Comparison of ENCODE assay signal across 1 cellular context in the genomic region with DNA sequence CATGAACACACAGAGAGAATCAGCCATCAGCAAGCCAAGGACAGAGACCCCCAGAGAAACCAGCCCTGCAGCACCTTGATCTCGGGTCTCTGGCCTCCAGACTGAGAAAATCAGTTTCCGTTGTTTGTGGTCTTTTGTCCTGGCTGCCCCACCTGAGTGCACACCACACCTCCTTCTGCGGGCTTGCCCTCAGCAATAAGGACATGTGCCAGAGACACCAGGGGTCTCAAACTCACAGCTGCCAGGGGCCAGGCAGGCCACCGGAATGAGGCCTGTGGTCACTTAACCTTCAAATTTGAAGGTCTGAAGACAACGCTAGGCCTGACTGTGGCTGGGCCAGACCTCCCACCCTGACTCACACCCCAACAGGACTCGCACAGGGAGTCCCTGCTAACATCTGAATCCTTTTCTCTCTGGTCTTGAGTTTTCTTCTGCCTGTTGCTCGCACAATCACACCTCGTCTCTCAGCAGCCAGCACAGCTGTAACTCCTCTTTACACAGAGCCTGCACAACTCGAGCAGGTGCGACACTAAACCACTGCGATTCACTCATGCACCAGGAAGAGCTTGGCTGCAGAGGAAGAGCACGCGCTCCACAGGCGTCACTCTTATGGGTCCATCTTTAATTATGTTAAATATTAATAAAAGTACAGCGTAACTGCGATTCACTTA.
TF ChIP-seq lines count a peak whose summit lies in the region.

No MANE protein-coding gene starts in this region.

TF ChIP-seq in H1, 55 proteins besides CTCF, POLR2A, EP300 and RAD21:
- TF ChIP-seq CHD2 (IDR thresholded peaks at IDR 0.05; ENCODE audit: low read length): no peak
- no peak for TF ChIP-seq BRCA1 (IDR thresholded peaks at IDR 0.05; ENCODE audit: low read depth, low read length)
- no peak for TF ChIP-seq SRF (IDR thresholded peaks at IDR 0.05; ENCODE audit: low read depth, low read length)
- no peak for TF ChIP-seq NANOG (IDR thresholded peaks at IDR 0.05; ENCODE audit: insufficient read depth, low read depth, low read length, poor library complexity, severe bottlenecking)
